In genomic region chr11:355581-356458, GRCh38 we compare ENCODE assay signal across 8 cellular contexts. TPM values are rescaled to one million over a fixed set of nuclear protein-coding genes. Genes with fewer than 3 reads are reported as not detected.
DNase-seq lines count a peak whose midpoint lies in the region; ATAC-seq and TF ChIP-seq lines count a peak whose summit lies in the region.

No MANE protein-coding gene starts in this region.

- peaks cover 2% of the 10 kb centered on the region for H3K36me3 Mint-ChIP-seq in neural progenitor cell

- H3K27me3 ChIP-seq in neural progenitor cell (no peaks in the 10 kb centered on the region), stomach (peaks cover 0 to 14% (median 0%) of the 10 kb centered on the region in 3 donors)

- intact Hi-C loops in stomach (cut with DNase I; ENCODE audit: low total_unique reads) = no loop called here

- H3K4me2 ChIP-seq in neural progenitor cell = peak overlapping the region; percentile 75

- H3K27ac ChIP-seq in neural progenitor cell (peak overlapping the region; percentile 94), stomach (peak overlapping the region; percentile 81 to 99 (median 95))

- no peaks in the 10 kb centered on the region for H4K20me1 ChIP-seq in neural progenitor cell (ENCODE audit: low read depth)

- peak; percentile 37 for DNase-seq in GDM1 (lab: John Stamatoyannopoulos, UW)
- DNase-seq in RPMI7951 (ENCODE audit: low read depth) = peak; percentile 87
- DNase-seq in activated gamma-delta T cell treated with anti-CD3 and anti-CD28 coated beads, Interleukin-2, amount 50 U/mL, for 16 hours (ENCODE audit: low read depth) = peak; percentile 77
- peak; percentile 98 for DNase-seq in fibroblast of villous mesenchyme (ENCODE audit: low read depth)
- DNase-seq in neural progenitor cell (ENCODE audit: low spot score) = peak; percentile 93
- DNase-seq in stomach = peak; percentile 93
- DNase-seq in NCI-H2107 (lab: John Stamatoyannopoulos, UW) = no peak

- H3K9me3 Mint-ChIP-seq in neural progenitor cell = peaks cover 23% of the 10 kb centered on the region

- H2AFZ ChIP-seq in neural progenitor cell (replicated peaks) = no peak overlapping the region

- peaks cover 34% of the 10 kb centered on the region for H3K4me1 Mint-ChIP-seq in neural progenitor cell

- ATAC-seq in HG03175 (IDR thresholded peaks at IDR 0.05; ENCODE audit: unreplicated experiment) = peak; percentile 58

- peaks cover 36% of the 10 kb centered on the region for H3F3A ChIP-seq in neural progenitor cell (ENCODE audit: low read depth)

- H3K4me1 ChIP-seq in neural progenitor cell (peaks cover 13% of the 10 kb centered on the region), stomach (peaks cover 23 to 41% (median 33%) of the 10 kb centered on the region in 4 donors)

- H3K4me3 Mint-ChIP-seq in neural progenitor cell = peak overlapping the region; percentile 76

- peaks cover 18% of the 10 kb centered on the region for H3K27me3 Mint-ChIP-seq in neural progenitor cell (ENCODE audit: insufficient read depth, low read depth)

- 4 to 13% (median 7%) methylated on average over 18 to 76 of the region's 76 CpGs for WGBS in stomach, 5 donors

- H3K9me3 ChIP-seq in neural progenitor cell (ENCODE audit: low read depth) (no peaks in the 10 kb centered on the region), stomach (peaks cover 0 to under 1% (median under 1%) of the 10 kb centered on the region in 4 donors)

- H3K4me3 ChIP-seq in fibroblast of villous mesenchyme (ENCODE audit: low read depth, low read length) (peak overlapping the region; percentile 40), neural progenitor cell (peak overlapping the region; percentile 53), stomach (peak overlapping the region; percentile 40 to 53 (median 46))

- no peaks in the 10 kb centered on the region for H3K36me3 ChIP-seq in neural progenitor cell
- H3K36me3 ChIP-seq in stomach = no peaks in the 10 kb centered on the region

- TF ChIP-seq CTCF in fibroblast of villous mesenchyme (IDR thresholded peaks at IDR 0.05; ENCODE audit: insufficient read depth, low read depth, low read length) (no peak), neural progenitor cell (IDR thresholded peaks at IDR 0.05) (no peak), stomach (IDR thresholded peaks at IDR 0.05) (no peak)

- no peak overlapping the region for H3K9ac ChIP-seq in neural progenitor cell

- peak; percentile 81 for TF ChIP-seq EP300 in stomach (IDR thresholded peaks at IDR 0.05)

- peak overlapping the region; percentile 84 for H3K27ac Mint-ChIP-seq in neural progenitor cell

- no peak for TF ChIP-seq POLR2A in stomach (IDR thresholded peaks at IDR 0.05)

- no peaks in the 10 kb centered on the region for H3K79me2 ChIP-seq in neural progenitor cell (ENCODE audit: low read depth)

RNA-seq across cellular contexts. Expression of gene B4GALNT4, which starts 13.5 kb away (rescaled TPM):
- total RNA-seq in RPMI7951 (2014; rRNA removed; shearing (Covaris generic)) = not detected in 2 replicates
- total RNA-seq in fibroblast of villous mesenchyme = 0.43 and 1.3 TPM in 2 replicates
- 16.4 and 110 TPM in 2 replicates for total RNA-seq in neural progenitor cell (ENCODE audit: low replicate concordance)
- 1 to 10 TPM in 2 of 5 donors, under 1 TPM in 1, not detected in 2; 0.45 to 7.5 (median 4.2) TPM for total RNA-seq in stomach
- 1 to 10 TPM; 2.4 to 8.8 (median 4.4) TPM for polyA plus RNA-seq in stomach

RNA-seq across cellular contexts. Expression of gene IFITM3, which starts 35.2 kb away (rescaled TPM):
- 102 and 111 TPM in 2 replicates for total RNA-seq in RPMI7951 (2014; rRNA removed; shearing (Covaris generic))
- total RNA-seq in fibroblast of villous mesenchyme = 83.3 and 94.1 TPM in 2 replicates
- total RNA-seq in neural progenitor cell (ENCODE audit: low replicate concordance) = 19.8 and 61.7 TPM in 2 replicates
- 100 to 1,000 TPM in 3 of 5 donors, 10 to 100 TPM in 2; 11.9 to 271 (median 127) TPM for total RNA-seq in stomach
- polyA plus RNA-seq in stomach = 1,000 to 10,000 TPM in 1 of 3 donors, 100 to 1,000 TPM in 2; 538 to 1,128 (median 677) TPM

RNA-seq across cellular contexts. Expression of gene PKP3, which starts 38.2 kb away (rescaled TPM):
- 0.84 and 2.9 TPM in 2 replicates for total RNA-seq in RPMI7951 (2014; rRNA removed; shearing (Covaris generic))
- total RNA-seq in fibroblast of villous mesenchyme (2.2 and 2.6 TPM in 2 replicates), neural progenitor cell (ENCODE audit: low replicate concordance) (6.5 and 8.5 TPM in 2 replicates), stomach (100 to 1,000 TPM in 3 of 5 donors, 10 to 100 TPM in 2; 26.3 to 356 (median 141) TPM)
- 10 to 100 TPM; 31.1 to 94.5 (median 41.7) TPM for polyA plus RNA-seq in stomach

RNA-seq across cellular contexts. Expression of gene IFITM1, which starts 42.0 kb away (rescaled TPM):
- total RNA-seq in RPMI7951 (2014; rRNA removed; shearing (Covaris generic)) = 13.6 and 14.3 TPM in 2 replicates
- total RNA-seq in fibroblast of villous mesenchyme = 76.4 and 117 TPM in 2 replicates
- total RNA-seq in neural progenitor cell (ENCODE audit: low replicate concordance) = 13.3 and 48.6 TPM in 2 replicates
- total RNA-seq in stomach = 10 to 100 TPM in 4 of 5 donors, 1 to 10 TPM in 1; 7.0 to 59.8 (median 17.3) TPM
- 100 to 1,000 TPM in 2 of 3 donors, 10 to 100 TPM in 1; 79.9 to 224 (median 119) TPM for polyA plus RNA-seq in stomach

RNA-seq across cellular contexts. Expression of gene IFITM2, which starts 48.2 kb away (rescaled TPM):
- 28.0 and 30.6 TPM in 2 replicates for total RNA-seq in RPMI7951 (2014; rRNA removed; shearing (Covaris generic))
- 38.4 and 107 TPM in 2 replicates for total RNA-seq in fibroblast of villous mesenchyme
- 10.5 and 63.9 TPM in 2 replicates for total RNA-seq in neural progenitor cell (ENCODE audit: low replicate concordance)
- 10 to 100 TPM in 4 of 5 donors, 1 to 10 TPM in 1; 8.8 to 61.7 (median 12.9) TPM for total RNA-seq in stomach
- 100 to 1,000 TPM; 276 to 394 (median 344) TPM for polyA plus RNA-seq in stomach
